In genomic region chr2:138373993-138374408, GRCh38 we compare ENCODE assay signal across 8 cellular contexts.
DNase-seq lines count a peak whose midpoint lies in the region; ATAC-seq and TF ChIP-seq lines count a peak whose summit lies in the region.

No MANE protein-coding gene starts in this region.

- intact Hi-C loops in mammary epithelial cell (cut with micrococcal nuclease) = loop anchor here (1.0 to 5.0 kb wide), 7 partner anchors 127 to 464 kb away; partner anchors contain the start of gene SPOPL
- intact Hi-C loops in lower lobe of right lung (cut with DNase I) = no loop called here

- no peaks in the 10 kb centered on the region for H3K27me3 ChIP-seq in HAP-1 (ENCODE audit: low read depth)
- no peaks in the 10 kb centered on the region for H3K27me3 ChIP-seq in mammary epithelial cell (ENCODE audit: insufficient read depth, low read length)
- no peaks in the 10 kb centered on the region for H3K27me3 ChIP-seq in lower lobe of right lung (ENCODE audit: low read depth)

- no peaks in the 10 kb centered on the region for H3K9me3 ChIP-seq in HAP-1
- no peaks in the 10 kb centered on the region for H3K9me3 ChIP-seq in mammary epithelial cell (replicated peaks; ENCODE audit: insufficient read depth, low read length)
- no peaks in the 10 kb centered on the region for H3K9me3 ChIP-seq in lower lobe of right lung

- H3K4me3 ChIP-seq in HAP-1 = no peak overlapping the region
- H3K4me3 ChIP-seq in mammary epithelial cell (replicated peaks in 1 of 3; ENCODE audit: insufficient read depth in 1 of 3, low read depth in 2 of 3, low read length in 3 of 3) = no peak overlapping the region
- no peak overlapping the region for H3K4me3 ChIP-seq in lower lobe of right lung

- H3K4me1 ChIP-seq in HAP-1 = no peaks in the 10 kb centered on the region
- H3K4me1 ChIP-seq in mammary epithelial cell (ENCODE audit: insufficient read depth, low read length) = no peaks in the 10 kb centered on the region
- no peaks in the 10 kb centered on the region for H3K4me1 ChIP-seq in lower lobe of right lung

- no peaks in the 10 kb centered on the region for H3K36me3 ChIP-seq in HAP-1 (replicated peaks)
- H3K36me3 ChIP-seq in mammary epithelial cell (ENCODE audit: insufficient read depth, low read length) = no peaks in the 10 kb centered on the region
- H3K36me3 ChIP-seq in lower lobe of right lung = no peaks in the 10 kb centered on the region

- DNase-seq in EH (ENCODE audit: low read depth) (peak; percentile 58), HAP-1 (ENCODE audit: low spot score in 2 of 2) (peak; percentile 48 to 74), NCI-H345 treated with DMSO at 0.1 percent for 48 hours (lab: John Stamatoyannopoulos, UW; ENCODE audit: unreplicated experiment) (peak; percentile 49), mammary epithelial cell (peak; percentile 17), lower lobe of right lung (no peak), middle frontal gyrus (ENCODE audit: extremely low spot score, low spot score) (no peak)

- no peaks in the 10 kb centered on the region for H3K79me2 ChIP-seq in mammary epithelial cell (ENCODE audit: insufficient read depth, low read length)

- BruUV-seq in mammary epithelial cell (replicated peaks; lab: Mats Ljungman, UMichigan) = no TSS peak

- no peak overlapping the region for H3K9ac ChIP-seq in mammary epithelial cell (ENCODE audit: insufficient read depth, low read length)

- dilution Hi-C loops in mammary epithelial cell (cut with HindIII; ENCODE audit: low sequenced_read_pairs) = no loop called here

- TF ChIP-seq CTCF in mammary epithelial cell (conservative IDR thresholded peaks at IDR 0.05 in 1 of 2, IDR thresholded peaks at IDR 0.05 in 1 of 2; ENCODE audit: extremely low read depth in 1 of 2, insufficient read depth in 1 of 2, low read depth in 1 of 2, low read length in 2 of 2) = peak; percentile 70 to 73
- peak; percentile 64 for TF ChIP-seq CTCF in lower lobe of right lung (IDR thresholded peaks at IDR 0.05)

- WGBS in mammary epithelial cell (ENCODE audit: low coverage, missing lambda C conversion rate) = 67% methylated on average over 1 of the region's 1 CpG

- CTCF ChIA-PET in mammary epithelial cell (lab: Charles Lee; ENCODE audit: low non-redundant PET) = interaction anchor here (0.9 kb wide), 1 partner anchor 461 kb away, joined by 8 read pairs; no protein-coding TSS in a partner anchor

- H2AFZ ChIP-seq in mammary epithelial cell (ENCODE audit: low read depth, low read length) = no peak overlapping the region

- no peak overlapping the region for H3K4me2 ChIP-seq in mammary epithelial cell (ENCODE audit: insufficient read depth, low read depth, low read length)

- no peak for ATAC-seq in lower lobe of right lung
- ATAC-seq in GM18520 (IDR thresholded peaks at IDR 0.05; ENCODE audit: unreplicated experiment) = no peak
- no peak for ATAC-seq in HG03045 (IDR thresholded peaks at IDR 0.05; ENCODE audit: unreplicated experiment)

- in situ Hi-C loops in HAP-1 (cut with MboI; ENCODE audit: low sequenced_read_pairs) (loop anchor here (25.0 kb wide), 1 partner anchor 187 kb away; no protein-coding TSS in a partner anchor), mammary epithelial cell (cut with MboI; ENCODE audit: low sequenced_read_pairs in 2 of 2) (loop anchor here in 1 of 2 donors (25.0 kb wide), 1 partner anchor 437 kb away; no protein-coding TSS in a partner anchor)

- H4K20me1 ChIP-seq in mammary epithelial cell (ENCODE audit: insufficient read depth, low read length) = no peaks in the 10 kb centered on the region

- no peak overlapping the region for H3K27ac ChIP-seq in mammary epithelial cell (ENCODE audit: insufficient read depth, low read depth, low read length)
- no peak overlapping the region for H3K27ac ChIP-seq in lower lobe of right lung

Comparison
In these comparisons a context has a peak if more than half of its experiments do, and no peak if none do; other contexts are left out.
1. DNase-seq: peak in EH (single experiment), HAP-1 (2 of 2), NCI-H345 treated with DMSO at 0.1 percent for 48 hours (single experiment) and mammary epithelial cell (single experiment); none in lower lobe of right lung (single experiment) and middle frontal gyrus (single experiment).